In genomic region chr1:53195211-53195909, GRCh38 we compare ENCODE assay signal across 12 cellular contexts. TPM values are rescaled to one million over a fixed set of nuclear protein-coding genes. Genes with fewer than 3 reads are reported as not detected.
DNase-seq lines count a peak whose midpoint lies in the region; ATAC-seq and TF ChIP-seq lines count a peak whose summit lies in the region.
"Had no signal": no experiment of that assay in that cellular context is flagged by ENCODE, and none has a peak within 500 bp of the region (broad histone marks: within the 10 kb centered on the region; RNA-seq: fewer than 3 reads in every experiment).

No MANE protein-coding gene starts in this region.

- H3K27ac Mint-ChIP-seq in activated CD4-positive, alpha-beta T cell treated with anti-CD3 and anti-CD28 coated beads, Interleukin-2, amount 10 ng/mL, durations not matched to agents 7 days and 5 days, result peak overlapping the region; percentile 55
- H3K27ac Mint-ChIP-seq in mesothelial cell of epicardium, result no peak overlapping the region

- 62% methylated on average over 10 of the region's 10 CpGs for WGBS in body of pancreas, 2 donors
- 70% methylated on average over 10 of the region's 10 CpGs for WGBS in suprapubic skin

- intact Hi-C loops in body of pancreas (cut with DNase I), result no loop called here

- no peaks in the 10 kb centered on the region for H3K27me3 Mint-ChIP-seq in activated CD4-positive, alpha-beta T cell treated with anti-CD3 and anti-CD28 coated beads, Interleukin-2, amount 10 ng/mL, durations not matched to agents 7 days and 5 days
- no peaks in the 10 kb centered on the region for H3K27me3 Mint-ChIP-seq in mesothelial cell of epicardium (ENCODE audit: low read depth)

- H3K27ac ChIP-seq in body of pancreas (peak overlapping the region in 3 of 4 donors; percentile 89 to 95 (median 91)), suprapubic skin (peak overlapping the region; percentile 99)

- H3K4me3 ChIP-seq in body of pancreas (no peak overlapping the region), suprapubic skin (no peak overlapping the region)

- no peaks in the 10 kb centered on the region for H3K27me3 ChIP-seq in body of pancreas
- no peaks in the 10 kb centered on the region for H3K27me3 ChIP-seq in suprapubic skin

- no peak overlapping the region for H3K4me3 Mint-ChIP-seq in activated CD4-positive, alpha-beta T cell treated with anti-CD3 and anti-CD28 coated beads, Interleukin-2, amount 10 ng/mL, durations not matched to agents 7 days and 5 days
- H3K4me3 Mint-ChIP-seq in mesothelial cell of epicardium, result peak overlapping the region; percentile 83

- TF ChIP-seq EP300 in suprapubic skin (IDR thresholded peaks at IDR 0.05), result no peak

- TF ChIP-seq CTCF in body of pancreas (IDR thresholded peaks at IDR 0.05), result no peak
- no peak for TF ChIP-seq CTCF in mesothelial cell of epicardium (IDR thresholded peaks at IDR 0.05; ENCODE audit: unreplicated experiment)
- TF ChIP-seq CTCF in suprapubic skin (IDR thresholded peaks at IDR 0.05), result no peak

- POLR2A ChIA-PET in activated CD4-positive, alpha-beta T cell treated with anti-CD3 and anti-CD28 coated beads, Interleukin-2, amount 10 ng/mL, durations not matched to agents 7 days and 5 days (lab: Charles Lee), result no interaction called here

- peaks cover 48% of the 10 kb centered on the region for H3K4me1 ChIP-seq in body of pancreas
- peaks cover 42% of the 10 kb centered on the region for H3K4me1 ChIP-seq in suprapubic skin

- peaks cover 16% of the 10 kb centered on the region for H3K36me3 Mint-ChIP-seq in activated CD4-positive, alpha-beta T cell treated with anti-CD3 and anti-CD28 coated beads, Interleukin-2, amount 10 ng/mL, durations not matched to agents 7 days and 5 days (ENCODE audit: low read depth)
- no peaks in the 10 kb centered on the region for H3K36me3 Mint-ChIP-seq in mesothelial cell of epicardium

- ATAC-seq in body of pancreas, result peak; percentile 9
- ATAC-seq in HG03442 (IDR thresholded peaks at IDR 0.05; ENCODE audit: unreplicated experiment), result no peak
- no peak for ATAC-seq in HG03097 (IDR thresholded peaks at IDR 0.05; ENCODE audit: low FRiP score, unreplicated experiment)

- H3K36me3 ChIP-seq in body of pancreas (replicated peaks in 1 of 2; ENCODE audit: insufficient read depth in 1 of 2, low read depth in 2 of 2), result no peaks in the 10 kb centered on the region
- no peaks in the 10 kb centered on the region for H3K36me3 ChIP-seq in suprapubic skin

- TF ChIP-seq POLR2A in body of pancreas (IDR thresholded peaks at IDR 0.05) (no peak), suprapubic skin (IDR thresholded peaks at IDR 0.05) (no peak)

- no peaks in the 10 kb centered on the region for H3K9me3 Mint-ChIP-seq in activated CD4-positive, alpha-beta T cell treated with anti-CD3 and anti-CD28 coated beads, Interleukin-2, amount 10 ng/mL, durations not matched to agents 7 days and 5 days
- H3K9me3 Mint-ChIP-seq in mesothelial cell of epicardium, result no peaks in the 10 kb centered on the region

- CTCF ChIA-PET in activated CD4-positive, alpha-beta T cell treated with anti-CD3 and anti-CD28 coated beads, Interleukin-2, amount 10 ng/mL, durations not matched to agents 7 days and 5 days (lab: Charles Lee), result interaction anchor here (0.6 to 1.2 kb wide), 7 partner anchors 12 to 1299 kb away, joined by 3 to 5 read pairs (median 3); no protein-coding TSS in a partner anchor

- DNase-seq in activated CD4-positive, alpha-beta T cell treated with anti-CD3 and anti-CD28 coated beads, Interleukin-2, amount 10 ng/mL, durations not matched to agents 7 days and 5 days, result no peak
- no peak for DNase-seq in activated CD4-positive, alpha-beta T cell treated with anti-CD3 and anti-CD28 coated beads for 48 hours
- peak in 1 of 4 donors; percentile 26 for DNase-seq in body of pancreas
- no peak for DNase-seq in mesothelial cell of epicardium (ENCODE audit: low spot score in 2 of 2, unreplicated experiment in 2 of 2)
- DNase-seq in suprapubic skin (ENCODE audit: low spot score in 2 of 2), result peak in 1 of 2 donors; percentile 54
- DNase-seq in hippocampal formation (lab: John Stamatoyannopoulos, UW), result no peak
- DNase-seq: NCI-H2171 treated with DMSO at 0.1 percent for 48 hours had no signal

- H3K9me3 ChIP-seq in body of pancreas (no peaks in the 10 kb centered on the region), suprapubic skin (no peaks in the 10 kb centered on the region)

- H3K4me1 Mint-ChIP-seq in activated CD4-positive, alpha-beta T cell treated with anti-CD3 and anti-CD28 coated beads, Interleukin-2, amount 10 ng/mL, durations not matched to agents 7 days and 5 days, result peaks cover 29% of the 10 kb centered on the region
- peaks cover 23% of the 10 kb centered on the region for H3K4me1 Mint-ChIP-seq in mesothelial cell of epicardium

RNA-seq across cellular contexts. Expression of gene CPT2, which starts 1.3 kb away (rescaled TPM):
- total RNA-seq in activated CD4-positive, alpha-beta T cell treated with anti-CD3 and anti-CD28 coated beads, Interleukin-2, amount 10 ng/mL, durations not matched to agents 7 days and 5 days, result 10 to 100 TPM; 12.2 to 13.0 TPM
- total RNA-seq in body of pancreas (10 to 100 TPM; 14.5 to 15.6 TPM), mesothelial cell of epicardium (15.1 to 16.6 TPM (median 15.5 TPM) in 3 replicates), suprapubic skin (10 to 100 TPM; 26.1 to 30.4 (median 29.5) TPM)

RNA-seq across cellular contexts. Expression of gene CZIB, which starts 25.1 kb away (rescaled TPM):
- total RNA-seq in activated CD4-positive, alpha-beta T cell treated with anti-CD3 and anti-CD28 coated beads, Interleukin-2, amount 10 ng/mL, durations not matched to agents 7 days and 5 days, result 10 to 100 TPM; 51.0 to 54.0 TPM
- total RNA-seq in body of pancreas (10 to 100 TPM; 14.5 to 18.9 TPM), mesothelial cell of epicardium (52.6 to 61.0 TPM (median 55.2 TPM) in 3 replicates), suprapubic skin (10 to 100 TPM; 25.2 to 60.3 (median 33.8) TPM)

RNA-seq across cellular contexts. Expression of gene MAGOH, which starts 43.0 kb away (rescaled TPM):
- total RNA-seq in activated CD4-positive, alpha-beta T cell treated with anti-CD3 and anti-CD28 coated beads, Interleukin-2, amount 10 ng/mL, durations not matched to agents 7 days and 5 days, result 10 to 100 TPM; 73.3 to 74.1 TPM
- total RNA-seq in body of pancreas (10 to 100 TPM in 1 of 2 donors, 1 to 10 TPM in 1; 9.6 to 15.2 TPM), mesothelial cell of epicardium (57.6 to 61.1 TPM (median 59.0 TPM) in 3 replicates), suprapubic skin (10 to 100 TPM; 31.8 to 52.3 (median 38.5) TPM)

RNA-seq across cellular contexts. Expression of gene SLC1A7, which starts 52.9 kb away (rescaled TPM):
- total RNA-seq in activated CD4-positive, alpha-beta T cell treated with anti-CD3 and anti-CD28 coated beads, Interleukin-2, amount 10 ng/mL, durations not matched to agents 7 days and 5 days, result not detected
- total RNA-seq in body of pancreas (not detected), mesothelial cell of epicardium (0.09 TPM in 1 of 3 replicates, not detected in the others), suprapubic skin (not detected)
- total RNA-seq: A673; kidney epithelial cell; T-helper 2 cell treated with Interferon-gamma antibody and Interleukin-4, amounts not matched to agents 100 ng/mL and 5 ng/mL, for 36 hours had no signal
